ENCODE assay signal across 17 cellular contexts in genomic region chr2:201808070-201808469, GRCh38. TPM values are rescaled to one million over a fixed set of nuclear protein-coding genes. Genes with fewer than 3 reads are reported as not detected.
DNase-seq lines count a peak whose midpoint lies in the region; ATAC-seq and TF ChIP-seq lines count a peak whose summit lies in the region.
"Had no signal": no experiment of that assay in that cellular context is flagged by ENCODE, and none has a peak within 500 bp of the region (broad histone marks: within the 10 kb centered on the region; RNA-seq: fewer than 3 reads in every experiment).

No MANE protein-coding gene starts in this region.

- peak; percentile 22 for DNase-seq in GM23338 (ENCODE audit: low spot score)
- no peak for DNase-seq in Panc1 (ENCODE audit: low read depth, low spot score)
- no peak for DNase-seq in hepatocyte (ENCODE audit: low spot score)
- DNase-seq in suprapubic skin (ENCODE audit: low spot score in 2 of 2): no peak
- no peak for DNase-seq in activated naive CD4-positive, alpha-beta T cell treated with anti-CD3 and anti-CD28 coated beads, Interleukin-2, amount 50 U/mL, for 72 hours (ENCODE audit: low spot score in 2 of 2)
- no peak for DNase-seq in NK-92 (lab: John Stamatoyannopoulos, UW; ENCODE audit: unreplicated experiment)
- DNase-seq in Ammon's horn (ENCODE audit: low spot score): no peak
- DNase-seq: DMS79; effector CD8-positive, alpha-beta T cell; NCI-H1105; stimulated activated CD4-positive, alpha-beta T cell treated with anti-CD3 and anti-CD28 coated beads, Interleukin-4, amount 100 ng/mL, for 24 hours had no signal

- H3K27ac Mint-ChIP-seq in GM23338: no peak overlapping the region
- H3K27ac Mint-ChIP-seq in activated naive CD4-positive, alpha-beta T cell treated with anti-CD3 and anti-CD28 coated beads, Interleukin-2, amount 50 U/mL, for 72 hours: no peak overlapping the region
- H3K27ac Mint-ChIP-seq: activated T-helper 1 cell treated with anti-CD3 and anti-CD28 coated beads, Interleukin-12 subunit alpha, Interleukin-12 subunit beta, Interleukin-2, Interleukin-4 antibody, amounts not matched to agents 30 ng/mL and 10 ng/mL and 1 ng/mL, durations not matched to agents 14 hours and 24 hours and 36 hours; CD14-positive monocyte had no signal

- no peaks in the 10 kb centered on the region for H4K20me1 ChIP-seq in GM23338 (replicated peaks; ENCODE audit: insufficient read depth)
- no peaks in the 10 kb centered on the region for H4K20me1 ChIP-seq in hepatocyte (ENCODE audit: insufficient read depth, poor library complexity, severe bottlenecking)

- TF ChIP-seq CTCF in GM23338 (conservative IDR thresholded peaks at IDR 0.05; ENCODE audit: low read depth in 2 of 2): no peak
- no peak for TF ChIP-seq CTCF in Panc1 (IDR thresholded peaks at IDR 0.05)
- no peak for TF ChIP-seq CTCF in hepatocyte (IDR thresholded peaks at IDR 0.05; ENCODE audit: poor library complexity)
- TF ChIP-seq CTCF in suprapubic skin (IDR thresholded peaks at IDR 0.05): no peak

- H3K9me3 Mint-ChIP-seq in GM23338: no peaks in the 10 kb centered on the region
- no peaks in the 10 kb centered on the region for H3K9me3 Mint-ChIP-seq in activated naive CD4-positive, alpha-beta T cell treated with anti-CD3 and anti-CD28 coated beads, Interleukin-2, amount 50 U/mL, for 72 hours
- H3K9me3 Mint-ChIP-seq: activated T-helper 1 cell treated with anti-CD3 and anti-CD28 coated beads, Interleukin-12 subunit alpha, Interleukin-12 subunit beta, Interleukin-2, Interleukin-4 antibody, amounts not matched to agents 30 ng/mL and 10 ng/mL and 1 ng/mL, durations not matched to agents 14 hours and 24 hours and 36 hours; CD14-positive monocyte had no signal

- no peak overlapping the region for H3K4me3 Mint-ChIP-seq in GM23338
- H3K4me3 Mint-ChIP-seq: activated T-helper 1 cell treated with anti-CD3 and anti-CD28 coated beads, Interleukin-12 subunit alpha, Interleukin-12 subunit beta, Interleukin-2, Interleukin-4 antibody, amounts not matched to agents 30 ng/mL and 10 ng/mL and 1 ng/mL, durations not matched to agents 14 hours and 24 hours and 36 hours; CD14-positive monocyte had no signal

- no peak for TF ChIP-seq POLR2A in suprapubic skin (IDR thresholded peaks at IDR 0.05)

- H3K9me3 ChIP-seq in Panc1 (ENCODE audit: control insufficient read depth, insufficient read depth, low read depth, low read length): no peaks in the 10 kb centered on the region
- H3K9me3 ChIP-seq in hepatocyte (ENCODE audit: low read depth): no peaks in the 10 kb centered on the region
- H3K9me3 ChIP-seq in suprapubic skin: no peaks in the 10 kb centered on the region
- H3K9me3 ChIP-seq: ovary, testis had no signal

- H3K27ac ChIP-seq in GM23338 (ENCODE audit: low read depth) (no peak overlapping the region), Panc1 (ENCODE audit: low read length) (peak overlapping the region; percentile 69), hepatocyte (peak overlapping the region; percentile 74), suprapubic skin (peak overlapping the region; percentile 59)
- H3K27ac ChIP-seq: KMS-11 had no signal

- CTCF ChIA-PET in Panc1 (lab: Charles Lee): no interaction called here

- H3K36me3 ChIP-seq in GM23338 (ENCODE audit: insufficient read depth) (no peaks in the 10 kb centered on the region), Panc1 (ENCODE audit: control insufficient read depth, insufficient read depth, low read length) (no peaks in the 10 kb centered on the region), hepatocyte (replicated peaks; ENCODE audit: insufficient read depth, low read depth) (no peaks in the 10 kb centered on the region), suprapubic skin (no peaks in the 10 kb centered on the region)
- H3K36me3 ChIP-seq: ovary had no signal

- no peaks in the 10 kb centered on the region for H3F3A ChIP-seq in GM23338 (replicated peaks; ENCODE audit: low read depth)

- H3K4me2 ChIP-seq in GM23338 (no peak overlapping the region), hepatocyte (peak overlapping the region; percentile 63)
- H3K4me2 ChIP-seq: KMS-11 had no signal

- H3K79me2 ChIP-seq in GM23338 (replicated peaks; ENCODE audit: insufficient read depth): no peaks in the 10 kb centered on the region
- no peaks in the 10 kb centered on the region for H3K79me2 ChIP-seq in hepatocyte

- H2AFZ ChIP-seq in GM23338: peak overlapping the region; percentile 40
- H2AFZ ChIP-seq in hepatocyte: no peak overlapping the region

- POLR2A ChIA-PET in Panc1 (lab: Charles Lee): no interaction called here

- no peaks in the 10 kb centered on the region for H3K9me2 ChIP-seq in GM23338 (ENCODE audit: insufficient read depth)
- no peaks in the 10 kb centered on the region for H3K9me2 ChIP-seq in hepatocyte (replicated peaks; ENCODE audit: insufficient read depth)

- no peaks in the 10 kb centered on the region for H3K36me3 Mint-ChIP-seq in GM23338 (ENCODE audit: low read depth)
- no peaks in the 10 kb centered on the region for H3K36me3 Mint-ChIP-seq in activated naive CD4-positive, alpha-beta T cell treated with anti-CD3 and anti-CD28 coated beads, Interleukin-2, amount 50 U/mL, for 72 hours
- H3K36me3 Mint-ChIP-seq: CD14-positive monocyte had no signal

- peaks cover 14% of the 10 kb centered on the region; the same call in 1 of the 2 replicates for H3K4me1 ChIP-seq in GM23338 (ENCODE audit: insufficient read depth)
- peaks cover 26% of the 10 kb centered on the region for H3K4me1 ChIP-seq in Panc1 (ENCODE audit: control insufficient read depth, insufficient read depth, low read length)
- peaks cover 36% of the 10 kb centered on the region for H3K4me1 ChIP-seq in hepatocyte (ENCODE audit: insufficient read depth)
- H3K4me1 ChIP-seq in suprapubic skin: peaks cover 17% of the 10 kb centered on the region

- H3K4me3 ChIP-seq in GM23338 (no peak overlapping the region), Panc1 (ENCODE audit: low read depth in 2 of 2, low read length in 2 of 2) (no peak overlapping the region), hepatocyte (no peak overlapping the region), suprapubic skin (no peak overlapping the region)
- H3K4me3 ChIP-seq: ovary, testis had no signal

- intact Hi-C loops in Panc1 (cut with micrococcal nuclease; ENCODE audit: unreplicated experiment): no loop called here

- in situ Hi-C loops in Panc1 (cut with HindIII; ENCODE audit: low pct_unique_long_range_greater_than_20kb, low sequenced_read_pairs): no loop called here

- ATAC-seq in GM23338: peak; percentile 23; the same call in 1 of the 3 replicates
- no peak for ATAC-seq in Panc1
- ATAC-seq in activated naive CD4-positive, alpha-beta T cell treated with anti-CD3 and anti-CD28 coated beads, Interleukin-2, amount 50 U/mL, for 72 hours: no peak

- H3K27me3 Mint-ChIP-seq in GM23338 (ENCODE audit: insufficient read depth, low read depth, poor library complexity): peaks cover 2% of the 10 kb centered on the region

- TF ChIP-seq EP300 in suprapubic skin (IDR thresholded peaks at IDR 0.05): no peak

- BruUV-seq in Panc1 (replicated peaks; lab: Mats Ljungman, UMichigan): no TSS peak

- no peaks in the 10 kb centered on the region for H3K27me3 ChIP-seq in GM23338 (ENCODE audit: insufficient read depth)
- no peaks in the 10 kb centered on the region for H3K27me3 ChIP-seq in Panc1 (ENCODE audit: control insufficient read depth, insufficient read depth, low read length)
- H3K27me3 ChIP-seq in hepatocyte: no peaks in the 10 kb centered on the region
- H3K27me3 ChIP-seq in suprapubic skin: no peaks in the 10 kb centered on the region
- H3K27me3 ChIP-seq: ovary, testis had no signal

- H3K4me1 Mint-ChIP-seq in GM23338: peaks cover 19% of the 10 kb centered on the region
- H3K4me1 Mint-ChIP-seq: CD14-positive monocyte had no signal

- 61% methylated on average over 2 of the region's 2 CpGs for WGBS in hepatocyte (ENCODE audit: low lambda C conversion rate, missing lambda C conversion rate)
- 78% methylated on average over 2 of the region's 2 CpGs for WGBS in suprapubic skin

TF ChIP-seq in GM23338, 12 proteins besides CTCF, POLR2A, EP300 and RAD21 (continues in another document):
- no peak for TF ChIP-seq EZH2phosphoT487 (IDR thresholded peaks at IDR 0.05; ENCODE audit: unreplicated experiment)
- TF ChIP-seq, protein P1, sequence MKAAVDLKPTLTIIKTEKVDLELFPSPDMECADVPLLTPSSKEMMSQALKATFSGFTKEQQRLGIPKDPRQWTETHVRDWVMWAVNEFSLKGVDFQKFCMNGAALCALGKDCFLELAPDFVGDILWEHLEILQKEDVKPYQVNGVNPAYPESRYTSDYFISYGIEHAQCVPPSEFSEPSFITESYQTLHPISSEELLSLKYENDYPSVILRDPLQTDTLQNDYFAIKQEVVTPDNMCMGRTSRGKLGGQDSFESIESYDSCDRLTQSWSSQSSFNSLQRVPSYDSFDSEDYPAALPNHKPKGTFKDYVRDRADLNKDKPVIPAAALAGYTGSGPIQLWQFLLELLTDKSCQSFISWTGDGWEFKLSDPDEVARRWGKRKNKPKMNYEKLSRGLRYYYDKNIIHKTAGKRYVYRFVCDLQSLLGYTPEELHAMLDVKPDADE (IDR thresholded peaks at IDR 0.05): no peak
- TF ChIP-seq JUNB (IDR thresholded peaks at IDR 0.05; ENCODE audit: unreplicated experiment): no peak

RNA-seq across cellular contexts. Expression of gene CDK15, which starts 1.7 kb away (rescaled TPM):
- total RNA-seq in GM23338 (2014; rRNA removed; shearing (Covaris generic)): not detected in 2 replicates
- polyA plus RNA-seq in GM23338 (2016; fragmentation: Nextera tagmentation; extraction: Ambion mirVana): 0.16 and 0.27 TPM in 2 replicates
- total RNA-seq in Panc1 (2021; ENCODE audit: unreplicated experiment): 4.8 TPM
- 1.3 TPM for polyA plus RNA-seq in Panc1 (2012; ENCODE audit: insufficient read length)
- 0.80 and 4.0 TPM in 2 replicates for total RNA-seq in hepatocyte
- 0.17 and 1.2 TPM in 2 replicates for polyA plus RNA-seq in hepatocyte
- total RNA-seq in suprapubic skin: under 1 TPM; 0.13 to 0.97 (median 0.66) TPM
- not detected for total RNA-seq in activated naive CD4-positive, alpha-beta T cell treated with anti-CD3 and anti-CD28 coated beads, Interleukin-2, amount 50 U/mL, for 72 hours
- total RNA-seq: activated T-helper 1 cell treated with anti-CD3 and anti-CD28 coated beads, Interleukin-12 subunit alpha, Interleukin-12 subunit beta, Interleukin-2, Interleukin-4 antibody, amounts not matched to agents 30 ng/mL and 10 ng/mL and 1 ng/mL, durations not matched to agents 14 hours and 24 hours and 36 hours; H1 had no signal
- polyA plus RNA-seq: CD14-positive monocyte had no signal

RNA-seq across cellular contexts. Expression of gene ALS2, which starts 27.3 kb away (rescaled TPM):
- 35.3 and 43.3 TPM in 2 replicates for total RNA-seq in GM23338 (2014; rRNA removed; shearing (Covaris generic))
- polyA plus RNA-seq in GM23338 (2016; fragmentation: Nextera tagmentation; extraction: Ambion mirVana): 9.6 and 9.9 TPM in 2 replicates
- 47.5 TPM for total RNA-seq in Panc1 (2021; ENCODE audit: unreplicated experiment)
- 17.5 TPM for polyA plus RNA-seq in Panc1 (2012; ENCODE audit: insufficient read length)
- total RNA-seq in hepatocyte: 32.6 and 34.9 TPM in 2 replicates
- polyA plus RNA-seq in hepatocyte: 10.7 and 11.6 TPM in 2 replicates
- 10 to 100 TPM; 11.6 to 24.9 (median 19.1) TPM for total RNA-seq in suprapubic skin
- total RNA-seq in activated naive CD4-positive, alpha-beta T cell treated with anti-CD3 and anti-CD28 coated beads, Interleukin-2, amount 50 U/mL, for 72 hours: 10 to 100 TPM; 12.1 to 12.7 TPM
